33 cellular contexts compared by ENCODE assay signal in the genomic region with DNA sequence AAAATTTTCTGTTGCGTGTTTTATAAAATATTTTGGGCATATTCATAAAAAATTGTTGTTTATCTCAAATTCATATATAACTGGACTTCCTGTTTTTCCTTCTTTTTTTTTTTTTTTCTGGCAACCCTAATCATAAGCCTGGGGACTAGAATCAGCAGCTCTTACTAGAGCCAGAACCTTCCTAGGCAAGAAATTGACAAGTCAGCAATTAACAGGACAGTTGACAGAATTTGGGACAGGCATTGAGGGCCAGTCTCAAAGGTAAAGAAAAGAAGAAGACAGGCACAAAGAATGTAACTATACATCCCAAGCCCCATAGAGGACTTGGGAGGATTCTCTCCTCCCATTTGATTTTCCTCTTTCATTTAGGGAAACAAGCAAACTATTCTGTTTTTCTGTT. TPM values are rescaled to one million over a fixed set of nuclear protein-coding genes. Genes with fewer than 3 reads are reported as not detected.
"Had no signal": no experiment of that assay in that cellular context is flagged by ENCODE, and none has a peak within 500 bp of the region (broad histone marks: within the 10 kb centered on the region; RNA-seq: fewer than 3 reads in every experiment).

No MANE protein-coding gene starts in this region.

- DNase-seq: activated CD4-positive, alpha-beta memory T cell treated with anti-CD3 and anti-CD28 coated beads, Interleukin-2, amount 10 ng/mL, durations not matched to agents 7 days and 5 days; activated CD4-positive, alpha-beta T cell treated with anti-CD3 and anti-CD28 coated beads for 1 hour; activated CD4-positive, alpha-beta T cell treated with anti-CD3 and anti-CD28 coated beads for 36 hours; activated CD4-positive, alpha-beta T cell treated with anti-CD3 and anti-CD28 coated beads for 48 hours; activated CD4-positive, alpha-beta T cell treated with anti-CD3 and anti-CD28 coated beads, Interleukin-2, amount 10 ng/mL, durations not matched to agents 7 days and 5 days; activated CD4-positive, alpha-beta T cell treated with anti-CD3 and anti-CD28 coated beads, Interleukin-2, amount 50 U/mL, for 48 hours; activated CD4-positive, CD25-positive, alpha-beta regulatory T cell; activated CD8-positive, alpha-beta memory T cell treated with anti-CD3 and anti-CD28 coated beads for 24 hours; activated CD8-positive, alpha-beta memory T cell treated with anti-CD3 and anti-CD28 coated beads, Interleukin-2, amount 10 ng/mL, durations not matched to agents 7 days and 5 days; activated CD8-positive, alpha-beta memory T cell treated with anti-CD3 and anti-CD28 coated beads, Interleukin-2, amount 50 U/mL, for 48 hours; activated CD8-positive, alpha-beta T cell treated with anti-CD3 and anti-CD28 coated beads, Interleukin-2, amount 10 ng/mL, durations not matched to agents 7 days and 5 days; activated effector memory CD4-positive, alpha-beta T cell treated with Interleukin-2 at 50 U/mL for 16 hours; activated gamma-delta T cell; activated naive CD4-positive, alpha-beta T cell treated with anti-CD3 and anti-CD28 coated beads, Interleukin-2, amount 10 ng/mL, durations not matched to agents 7 days and 5 days; activated naive CD4-positive, alpha-beta T cell treated with Interleukin-2 at 50 U/mL for 16 hours; activated naive CD8-positive, alpha-beta T cell treated with anti-CD3 and anti-CD28 coated beads, Interleukin-2, amount 10 ng/mL, durations not matched to agents 7 days and 5 days; activated naive CD8-positive, alpha-beta T cell treated with anti-CD3 and anti-CD28 coated beads, Interleukin-2, amount 50 U/mL, for 24 hours; activated T-cell treated with anti-CD3 and anti-CD28 coated beads, Interleukin-2, amount 50 U/mL, for 24 hours; activated T-cell treated with anti-CD3 and anti-CD28 coated beads, Interleukin-2, amount 50 U/mL, for 48 hours; amygdala; anterior cingulate cortex; caudate nucleus; cerebellar nuclear complex; T-helper 2 cell; T-helper 9 cell; WERI-Rb-1 had no signal

- H3K4me3 ChIP-seq: ascending aorta, cardiac muscle cell had no signal

- FAIRE-seq: bronchial epithelial cell, TTC549 had no signal

- ATAC-seq: activated CD4-positive, alpha-beta T cell treated with anti-CD3 and anti-CD28 coated beads for 36 hours; activated CD4-positive, CD25-positive, alpha-beta regulatory T cell treated with anti-CD3 and anti-CD28 coated beads, Interleukin-2, amount 50 U/mL, for 24 hours; activated CD8-positive, alpha-beta memory T cell treated with anti-CD3 and anti-CD28 coated beads, Interleukin-2, amount 10 ng/mL, durations not matched to agents 7 days and 5 days; activated CD8-positive, alpha-beta T cell treated with anti-CD3 and anti-CD28 coated beads, Interleukin-2, amount 10 ng/mL, durations not matched to agents 7 days and 5 days; activated naive CD8-positive, alpha-beta T cell treated with anti-CD3 and anti-CD28 coated beads, Interleukin-2, amount 50 U/mL, for 24 hours; WTC11 had no signal

- H3K9me3 ChIP-seq: ascending aorta had no signal

- H3K27me3 ChIP-seq: ascending aorta, cardiac muscle cell had no signal

- H3K36me3 ChIP-seq: ascending aorta, cardiac muscle cell, WERI-Rb-1 had no signal

- H3K4me1 ChIP-seq: ascending aorta had no signal

- H3K27ac ChIP-seq: ascending aorta, cardiac muscle cell, WERI-Rb-1 had no signal

RNA-seq across cellular contexts. Expression of a gene that starts 35.0 kb away (rescaled TPM):
- total RNA-seq: activated CD4-positive, alpha-beta memory T cell treated with anti-CD3 and anti-CD28 coated beads, Interleukin-2, amount 10 ng/mL, durations not matched to agents 7 days and 5 days; activated CD4-positive, alpha-beta T cell treated with anti-CD3 and anti-CD28 coated beads for 36 hours; activated CD4-positive, alpha-beta T cell treated with anti-CD3 and anti-CD28 coated beads, Interleukin-2, amount 10 ng/mL, durations not matched to agents 7 days and 5 days; activated CD8-positive, alpha-beta T cell treated with anti-CD3 and anti-CD28 coated beads, Interleukin-2, amount 10 ng/mL, durations not matched to agents 7 days and 5 days; chondrocyte had no signal
